10 cellular contexts compared by ENCODE assay signal in the genomic region with DNA sequence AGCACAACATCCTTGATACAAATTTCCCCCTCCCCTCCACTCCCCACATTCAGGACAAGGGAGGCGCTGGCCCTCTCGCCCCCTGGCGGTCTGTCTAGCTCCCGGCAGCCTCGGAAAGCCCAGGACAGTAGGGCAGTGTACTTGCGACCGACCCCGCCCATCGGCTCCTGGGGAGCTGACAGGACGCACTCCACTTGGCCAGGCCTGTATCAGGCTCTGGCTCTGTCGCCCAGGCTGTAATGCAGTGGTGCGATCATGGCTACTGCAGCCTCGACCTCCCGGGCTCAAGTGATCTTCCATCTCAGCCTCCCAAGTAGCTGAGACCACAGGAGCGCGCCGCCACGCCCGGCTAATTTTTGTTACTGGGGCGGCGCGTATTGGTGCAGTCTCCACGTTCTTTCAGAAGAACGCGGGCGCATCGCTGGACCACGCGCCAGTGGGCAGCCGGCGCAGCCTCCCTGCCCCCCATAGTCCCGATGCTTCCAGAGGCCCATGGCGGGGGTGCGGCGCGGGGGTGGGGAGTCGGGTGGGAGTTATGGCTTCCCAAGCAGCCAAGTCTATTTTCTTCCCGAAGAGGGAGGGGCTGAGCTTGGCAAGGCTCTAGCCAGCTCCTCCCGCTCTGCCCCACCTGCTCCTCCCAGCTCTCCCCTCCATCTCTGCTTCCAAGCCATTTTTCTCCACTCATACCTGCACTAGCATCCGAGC. TPM values are rescaled to one million over a fixed set of nuclear protein-coding genes. Genes with fewer than 3 reads are reported as not detected.
DNase-seq lines count a peak whose midpoint lies in the region; ATAC-seq, FAIRE-seq and TF ChIP-seq lines count a peak whose summit lies in the region.
"Had no signal": no experiment of that assay in that cellular context is flagged by ENCODE, and none has a peak within 500 bp of the region (broad histone marks: within the 10 kb centered on the region; RNA-seq: fewer than 3 reads in every experiment).

No MANE protein-coding gene starts in this region.

- peak overlapping the region; percentile 14 for H2AFZ ChIP-seq in keratinocyte (ENCODE audit: control insufficient read depth, low read length)

- H3K36me3 Mint-ChIP-seq in activated B cell treated with CpG ODN at 0.5 μM for 24 hours (ENCODE audit: low read depth) = no peaks in the 10 kb centered on the region

- no peaks in the 10 kb centered on the region for H4K20me1 ChIP-seq in keratinocyte (ENCODE audit: control insufficient read depth, extremely low read depth, insufficient read depth, low read length)

- no peak overlapping the region for H3K27ac Mint-ChIP-seq in activated B cell treated with CpG ODN at 0.5 μM for 24 hours

- peak; percentile 75 for ATAC-seq in GM21737 (IDR thresholded peaks at IDR 0.05; ENCODE audit: unreplicated experiment)
- peak; percentile 86 for ATAC-seq in activated B cell treated with CpG ODN at 0.5 μM for 24 hours (ENCODE audit: low read depth)

- no peak overlapping the region for H3K9ac ChIP-seq in keratinocyte (ENCODE audit: control insufficient read depth, extremely low read depth, insufficient read depth, low read length)

- H3K4me3 ChIP-seq in keratinocyte (ENCODE audit: control insufficient read depth in 2 of 3, extremely low read depth in 1 of 3, insufficient read depth in 2 of 3, low read depth in 1 of 3, low read length in 3 of 3) = no peak overlapping the region

- peak; percentile 30 for DNase-seq in Caki2 (ENCODE audit: low read depth)
- DNase-seq in NCI-H1105 treated with DMSO at 0.1 percent for 48 hours (lab: John Stamatoyannopoulos, UW) = peak; percentile 42
- DNase-seq in activated B cell treated with CpG ODN at 0.5 μM for 24 hours = peak; percentile 37
- DNase-seq in central memory CD4-positive, alpha-beta T cell = peak; percentile 43
- no peak for DNase-seq in keratinocyte (ENCODE audit: low read depth, low spot score)
- peak; percentile 51 to 53 for DNase-seq in stimulated activated CD4-positive, alpha-beta T cell treated with anti-CD3 and anti-CD28 coated beads, Interleukin-2, amount 100 ng/mL, for 48 hours
- DNase-seq in NCI-H2196 treated with DMSO at 0.1 percent for 48 hours (lab: John Stamatoyannopoulos, UW; ENCODE audit: unreplicated experiment) = no peak

- CTCF ChIA-PET in activated B cell treated with CpG ODN at 0.5 μM for 24 hours (lab: Charles Lee) = interaction anchor here (0.6 to 0.9 kb wide), 2 partner anchors 9 to 26 kb away, joined by 3 to 4 read pairs; no protein-coding TSS in a partner anchor

- no peaks in the 10 kb centered on the region for H3K27me3 Mint-ChIP-seq in activated B cell treated with CpG ODN at 0.5 μM for 24 hours

- H3K4me1 Mint-ChIP-seq in activated B cell treated with CpG ODN at 0.5 μM for 24 hours = peaks cover 5% of the 10 kb centered on the region

- TF ChIP-seq CTCF in activated B cell treated with CpG ODN at 0.5 μM for 24 hours (IDR thresholded peaks at IDR 0.05) (no peak), keratinocyte (optimal IDR thresholded peaks at IDR 0.05 in 1 of 3, IDR thresholded peaks at IDR 0.05 in 1 of 3, conservative IDR thresholded peaks at IDR 0.05 in 1 of 3; ENCODE audit: extremely low read depth in 1 of 3, insufficient read depth in 2 of 3, low read length in 3 of 3) (peak; percentile 39 to 57 (median 50))

- H3K4me2 ChIP-seq in keratinocyte (ENCODE audit: control insufficient read depth, extremely low read depth, insufficient read depth, low read depth, low read length) = peak overlapping the region; percentile 8

- no peaks in the 10 kb centered on the region for H3K9me1 ChIP-seq in keratinocyte (ENCODE audit: control insufficient read depth, extremely low read depth, insufficient read depth, low read length)

- intact Hi-C loops in activated B cell treated with CpG ODN at 0.5 μM for 24 hours (cut with micrococcal nuclease) = no loop called here

- no peak overlapping the region for H3K27ac ChIP-seq in keratinocyte (ENCODE audit: control insufficient read depth, insufficient read depth, low read length)
- H3K27ac ChIP-seq: tibial artery had no signal

- H3K36me3 ChIP-seq in keratinocyte (ENCODE audit: control insufficient read depth in 2 of 2, extremely low read depth in 1 of 2, insufficient read depth in 2 of 2, low read length in 2 of 2) = no peaks in the 10 kb centered on the region
- H3K36me3 ChIP-seq: tibial artery had no signal

- H3K4me3 Mint-ChIP-seq in activated B cell treated with CpG ODN at 0.5 μM for 24 hours = peak overlapping the region; percentile 44

- dilution Hi-C loops in keratinocyte (cut with MboI; ENCODE audit: extremely low pct_ligation_motif_present, low sequenced_read_pairs) = no loop called here

- no peak for FAIRE-seq in keratinocyte (lab: Jason Lieb, UNC)

- H3K4me1 ChIP-seq in keratinocyte (ENCODE audit: control insufficient read depth, extremely low read depth, insufficient read depth, low read length) = no peaks in the 10 kb centered on the region
- H3K4me1 ChIP-seq: tibial artery had no signal

- in situ Hi-C loops in Caki2 (cut with HindIII; ENCODE audit: low pct_unique_long_range_greater_than_20kb, low sequenced_read_pairs) = no loop called here

- H3K27me3 ChIP-seq in keratinocyte (ENCODE audit: control insufficient read depth, extremely low read depth, insufficient read depth, low read length) = no peaks in the 10 kb centered on the region

- H3K9me3 Mint-ChIP-seq in activated B cell treated with CpG ODN at 0.5 μM for 24 hours = no peaks in the 10 kb centered on the region

- POLR2A ChIA-PET in activated B cell treated with CpG ODN at 0.5 μM for 24 hours (lab: Charles Lee) = interaction anchor here (0.7 to 1.0 kb wide), 3 partner anchors 14 to 1071 kb away, joined by 3 to 5 read pairs (median 3); partner anchors contain the start of gene RPL39

- no peaks in the 10 kb centered on the region for H3K79me2 ChIP-seq in keratinocyte (ENCODE audit: control insufficient read depth, insufficient read depth, low read length)

- no peaks in the 10 kb centered on the region for H3K9me3 ChIP-seq in keratinocyte (ENCODE audit: control insufficient read depth, low read depth, low read length)
- H3K9me3 ChIP-seq: tibial artery had no signal

RNA-seq across cellular contexts. Expression of gene AKAP14, which starts 7.8 kb away (rescaled TPM):
- total RNA-seq in Caki2 (2014; rRNA removed; shearing (Covaris generic); ENCODE audit: low replicate concordance) = 0.14 TPM in 1 of 2 replicates, not detected in the other
- total RNA-seq in activated B cell treated with CpG ODN at 0.5 μM for 24 hours = not detected in 2 replicates
- polyA plus RNA-seq in keratinocyte = not detected in 3 replicates
- not detected for polyA plus RNA-seq in keratinocyte (2011; ENCODE audit: low read depth)
- polyA plus RNA-seq in keratinocyte (2011; cell fraction: cytosol; rRNA removed) = not detected in 2 replicates
- polyA plus RNA-seq in keratinocyte (2011; cell fraction: nucleus; rRNA removed) = not detected in 2 replicates
- polyA plus RNA-seq in keratinocyte (2012; ENCODE audit: low replicate concordance) = not detected in 2 replicates
- not detected in 3 replicates for polyA minus RNA-seq in keratinocyte
- not detected for polyA minus RNA-seq in keratinocyte (2011; cell fraction: cytosol; rRNA and poly(A)+ RNA removed)
- not detected in 2 replicates for polyA minus RNA-seq in keratinocyte (2011; cell fraction: nucleus; rRNA and poly(A)+ RNA removed)
- total RNA-seq: LHCN-M2 had no signal

RNA-seq across cellular contexts. Expression of gene NDUFA1, which starts 16.2 kb away (rescaled TPM):
- 81.0 and 133 TPM in 2 replicates for total RNA-seq in Caki2 (2014; rRNA removed; shearing (Covaris generic); ENCODE audit: low replicate concordance)
- 65.3 and 88.0 TPM in 2 replicates for total RNA-seq in activated B cell treated with CpG ODN at 0.5 μM for 24 hours
- polyA plus RNA-seq in keratinocyte = 150 to 282 TPM (median 207 TPM) in 3 replicates
- polyA plus RNA-seq in keratinocyte (2011; ENCODE audit: low read depth) = 26.8 TPM
- polyA plus RNA-seq in keratinocyte (2011; cell fraction: cytosol; rRNA removed) = 225 and 234 TPM in 2 replicates
- 46.4 and 95.0 TPM in 2 replicates for polyA plus RNA-seq in keratinocyte (2011; cell fraction: nucleus; rRNA removed)
- 163 and 192 TPM in 2 replicates for polyA plus RNA-seq in keratinocyte (2012; ENCODE audit: low replicate concordance)
- 7.1 to 53.1 TPM (median 36.7 TPM) in 3 replicates for polyA minus RNA-seq in keratinocyte
- 53.7 TPM for polyA minus RNA-seq in keratinocyte (2011; cell fraction: cytosol; rRNA and poly(A)+ RNA removed)
- polyA minus RNA-seq in keratinocyte (2011; cell fraction: nucleus; rRNA and poly(A)+ RNA removed) = 13.1 and 16.1 TPM in 2 replicates

RNA-seq across cellular contexts. Expression of gene RNF113A, which starts 16.3 kb away (rescaled TPM):
- total RNA-seq in Caki2 (2014; rRNA removed; shearing (Covaris generic); ENCODE audit: low replicate concordance) = 12.7 and 15.8 TPM in 2 replicates
- total RNA-seq in activated B cell treated with CpG ODN at 0.5 μM for 24 hours = 27.1 and 28.1 TPM in 2 replicates
- polyA plus RNA-seq in keratinocyte = 8.4 to 11.6 TPM (median 10.5 TPM) in 3 replicates
- 19.7 TPM for polyA plus RNA-seq in keratinocyte (2011; ENCODE audit: low read depth)
- 8.0 and 10.5 TPM in 2 replicates for polyA plus RNA-seq in keratinocyte (2011; cell fraction: cytosol; rRNA removed)
- 12.5 and 13.5 TPM in 2 replicates for polyA plus RNA-seq in keratinocyte (2011; cell fraction: nucleus; rRNA removed)
- 11.3 and 16.6 TPM in 2 replicates for polyA plus RNA-seq in keratinocyte (2012; ENCODE audit: low replicate concordance)
- polyA minus RNA-seq in keratinocyte = 2.2 to 5.9 TPM (median 3.0 TPM) in 3 replicates
- polyA minus RNA-seq in keratinocyte (2011; cell fraction: cytosol; rRNA and poly(A)+ RNA removed) = 5.9 TPM
- 2.7 and 3.1 TPM in 2 replicates for polyA minus RNA-seq in keratinocyte (2011; cell fraction: nucleus; rRNA and poly(A)+ RNA removed)

RNA-seq across cellular contexts. Expression of gene UPF3B, which starts 35.1 kb away (rescaled TPM):
- 0.75 and 1.2 TPM in 2 replicates for total RNA-seq in Caki2 (2014; rRNA removed; shearing (Covaris generic); ENCODE audit: low replicate concordance)
- total RNA-seq in activated B cell treated with CpG ODN at 0.5 μM for 24 hours = 14.0 and 15.9 TPM in 2 replicates
- 4.9 to 9.5 TPM (median 7.2 TPM) in 3 replicates for polyA plus RNA-seq in keratinocyte
- polyA plus RNA-seq in keratinocyte (2011; ENCODE audit: low read depth) = 31.5 TPM
- polyA plus RNA-seq in keratinocyte (2011; cell fraction: cytosol; rRNA removed) = 4.6 and 6.2 TPM in 2 replicates
- polyA plus RNA-seq in keratinocyte (2011; cell fraction: nucleus; rRNA removed) = 7.8 and 12.5 TPM in 2 replicates
- 8.8 and 9.2 TPM in 2 replicates for polyA plus RNA-seq in keratinocyte (2012; ENCODE audit: low replicate concordance)
- polyA minus RNA-seq in keratinocyte = 1.5 to 2.3 TPM in 2 of 3 replicates, not detected in the other
- 1.5 TPM for polyA minus RNA-seq in keratinocyte (2011; cell fraction: cytosol; rRNA and poly(A)+ RNA removed)
- polyA minus RNA-seq in keratinocyte (2011; cell fraction: nucleus; rRNA and poly(A)+ RNA removed) = 1.9 and 3.0 TPM in 2 replicates

RNA-seq across cellular contexts. Expression of gene NKAP, which starts 55.7 kb away (rescaled TPM):
- total RNA-seq in Caki2 (2014; rRNA removed; shearing (Covaris generic); ENCODE audit: low replicate concordance) = 5.7 and 6.5 TPM in 2 replicates
- total RNA-seq in activated B cell treated with CpG ODN at 0.5 μM for 24 hours = 11.6 and 11.9 TPM in 2 replicates
- polyA plus RNA-seq in keratinocyte = 2.3 to 4.6 TPM (median 3.1 TPM) in 3 replicates
- polyA plus RNA-seq in keratinocyte (2011; ENCODE audit: low read depth) = 19.9 TPM
- 3.2 and 3.7 TPM in 2 replicates for polyA plus RNA-seq in keratinocyte (2011; cell fraction: cytosol; rRNA removed)
- polyA plus RNA-seq in keratinocyte (2011; cell fraction: nucleus; rRNA removed) = 2.5 and 4.0 TPM in 2 replicates
- polyA plus RNA-seq in keratinocyte (2012; ENCODE audit: low replicate concordance) = 5.5 and 7.8 TPM in 2 replicates
- 0.72 to 1.4 TPM (median 1.3 TPM) in 3 replicates for polyA minus RNA-seq in keratinocyte
- polyA minus RNA-seq in keratinocyte (2011; cell fraction: cytosol; rRNA and poly(A)+ RNA removed) = 4.4 TPM
- polyA minus RNA-seq in keratinocyte (2011; cell fraction: nucleus; rRNA and poly(A)+ RNA removed) = 1.9 and 2.6 TPM in 2 replicates

Comparison
In these comparisons a context has a peak if more than half of its experiments do, and no peak if none do; other contexts are left out.
1. DNase-seq: peak in Caki2 (single experiment), NCI-H1105 treated with DMSO at 0.1 percent for 48 hours (single experiment), activated B cell treated with CpG ODN at 0.5 μM for 24 hours (single experiment), central memory CD4-positive, alpha-beta T cell (single experiment) and stimulated activated CD4-positive, alpha-beta T cell treated with anti-CD3 and anti-CD28 coated beads, Interleukin-2, amount 100 ng/mL, for 48 hours (2 of 2); none in keratinocyte (single experiment) and NCI-H2196 treated with DMSO at 0.1 percent for 48 hours (single experiment).